In genomic region chr7:141071855-141072547, GRCh38 we compare ENCODE assay signal across 7 cellular contexts. TPM values are rescaled to one million over a fixed set of nuclear protein-coding genes. Genes with fewer than 3 reads are reported as not detected.
A peak's percentile ranks its signal among the peaks of the same experiment; 100 is the strongest.
DNase-seq lines count a peak whose midpoint lies in the region; ATAC-seq lines count a peak whose summit lies in the region.

No MANE protein-coding gene starts in this region.

- peak overlapping the region; percentile 76 for H3K4me3 Mint-ChIP-seq in central memory CD8-positive, alpha-beta T cell
- peak overlapping the region; percentile 74 to 92 (median 86) for H3K4me3 Mint-ChIP-seq in naive thymus-derived CD4-positive, alpha-beta T cell

- intact Hi-C loops in naive thymus-derived CD4-positive, alpha-beta T cell (cut with micrococcal nuclease): loop anchor here (1.0 to 10.0 kb wide), 7 partner anchors 49 to 480 kb away; partner anchors contain the start of genes MRPS33 (in 2 of the 2), AGK (in 1 of the 2), BRAF (in 1 of the 2) and NDUFB2 (in 1 of the 2)

- H3K9me3 Mint-ChIP-seq in central memory CD8-positive, alpha-beta T cell: no peaks in the 10 kb centered on the region
- H3K9me3 Mint-ChIP-seq in naive thymus-derived CD4-positive, alpha-beta T cell: peaks cover 0 to 6% (median 0%) of the 10 kb centered on the region in 11 donors

- peaks cover 5 to 6% of the 10 kb centered on the region in 2 donors for H3K4me1 ChIP-seq in naive thymus-derived CD4-positive, alpha-beta T cell (ENCODE audit: control insufficient read depth in 2 of 2, insufficient read depth in 2 of 2, low read length in 2 of 2)

- POLR2A ChIA-PET in naive thymus-derived CD4-positive, alpha-beta T cell (lab: Charles Lee): no interaction called here

- H3K36me3 ChIP-seq in naive thymus-derived CD4-positive, alpha-beta T cell (ENCODE audit: control insufficient read depth in 2 of 3, insufficient read depth in 3 of 3, low read length in 3 of 3): no peaks in the 10 kb centered on the region

- in situ Hi-C loops in G401 (cut with HindIII; ENCODE audit: low sequenced_read_pairs): no loop called here

- H3K36me3 Mint-ChIP-seq in central memory CD8-positive, alpha-beta T cell (ENCODE audit: insufficient read depth): peaks cover 6% of the 10 kb centered on the region
- no peaks in the 10 kb centered on the region for H3K36me3 Mint-ChIP-seq in naive thymus-derived CD4-positive, alpha-beta T cell

- H3K4me3 ChIP-seq in naive thymus-derived CD4-positive, alpha-beta T cell (ENCODE audit: low read length): peak overlapping the region; percentile 42

- no peak for ATAC-seq in central memory CD8-positive, alpha-beta T cell (replicated peaks; ENCODE audit: extremely low read depth, poor library complexity, severe bottlenecking)
- ATAC-seq in naive thymus-derived CD4-positive, alpha-beta T cell: no peak
- ATAC-seq in HG03175 (IDR thresholded peaks at IDR 0.05; ENCODE audit: unreplicated experiment): no peak

- no peak overlapping the region for H3K27ac Mint-ChIP-seq in central memory CD8-positive, alpha-beta T cell (ENCODE audit: low read depth)
- H3K27ac Mint-ChIP-seq in naive thymus-derived CD4-positive, alpha-beta T cell: peak overlapping the region in 2 of 9 donors; percentile 53 to 57

- no peaks in the 10 kb centered on the region for H3K9me3 ChIP-seq in naive thymus-derived CD4-positive, alpha-beta T cell (ENCODE audit: control insufficient read depth in 2 of 3, low read length in 3 of 3)

- H3K27me3 Mint-ChIP-seq in central memory CD8-positive, alpha-beta T cell: peaks cover 54% of the 10 kb centered on the region
- H3K27me3 Mint-ChIP-seq in naive thymus-derived CD4-positive, alpha-beta T cell: peaks cover 42 to 49% (median 48%) of the 10 kb centered on the region in 5 donors

- H3K4me1 Mint-ChIP-seq in central memory CD8-positive, alpha-beta T cell: peaks cover 16% of the 10 kb centered on the region
- peaks cover 17 to 30% (median 28%) of the 10 kb centered on the region in 7 donors for H3K4me1 Mint-ChIP-seq in naive thymus-derived CD4-positive, alpha-beta T cell

- CTCF ChIA-PET in naive thymus-derived CD4-positive, alpha-beta T cell (lab: Charles Lee): no interaction called here

- DNase-seq in G401 (ENCODE audit: low spot score) (peak; percentile 53), NCI-H2029 treated with DMSO at 0.1 percent for 48 hours (lab: John Stamatoyannopoulos, UW) (peak; percentile 90), A172 (ENCODE audit: low spot score) (no peak), middle frontal gyrus (ENCODE audit: extremely low spot score, low spot score) (no peak)
- DNase-seq in central memory CD8-positive, alpha-beta T cell (ENCODE audit: low spot score in 2 of 2): no peak
- peak in 1 of 9 donors; percentile 22 for DNase-seq in naive thymus-derived CD4-positive, alpha-beta T cell

- peaks cover 4 to 30% of the 10 kb centered on the region in 2 donors for H3K27me3 ChIP-seq in naive thymus-derived CD4-positive, alpha-beta T cell (ENCODE audit: control insufficient read depth in 2 of 2, insufficient read depth in 2 of 2, low read length in 2 of 2)

- no peak overlapping the region for H3K27ac ChIP-seq in naive thymus-derived CD4-positive, alpha-beta T cell (ENCODE audit: low read depth, low read length)

RNA-seq across cellular contexts. Expression of gene TMEM178B, which starts 1.9 kb away (rescaled TPM):
- total RNA-seq in G401 (2014; rRNA removed; shearing (Covaris generic)): 0.31 and 1.1 TPM in 2 replicates
- 1 to 10 TPM in 1 of 5 experiments, under 1 TPM in 2, not detected in 2; 0.05 to 3.0 (median 0.10) TPM for total RNA-seq in naive thymus-derived CD4-positive, alpha-beta T cell
- not detected for polyA plus RNA-seq in naive thymus-derived CD4-positive, alpha-beta T cell
- total RNA-seq in A172 (2014; rRNA removed; shearing (Covaris generic)): 0.34 and 0.50 TPM in 2 replicates

RNA-seq across cellular contexts. Expression of gene MRPS33, which starts 57.2 kb away (rescaled TPM):
- 46.6 and 55.8 TPM in 2 replicates for total RNA-seq in G401 (2014; rRNA removed; shearing (Covaris generic))
- total RNA-seq in naive thymus-derived CD4-positive, alpha-beta T cell: 10 to 100 TPM; 25.9 to 69.1 (median 48.4) TPM
- 100 to 1,000 TPM; 103 to 116 TPM for polyA plus RNA-seq in naive thymus-derived CD4-positive, alpha-beta T cell
- 30.1 and 41.0 TPM in 2 replicates for total RNA-seq in A172 (2014; rRNA removed; shearing (Covaris generic))

Comparison
In these comparisons a context has a peak if more than half of its experiments do, and no peak if none do; other contexts are left out.
1. DNase-seq: peak in G401 (single experiment) and NCI-H2029 treated with DMSO at 0.1 percent for 48 hours (single experiment); none in central memory CD8-positive, alpha-beta T cell (0 of 2), A172 (single experiment) and middle frontal gyrus (single experiment).